In the genomic region with DNA sequence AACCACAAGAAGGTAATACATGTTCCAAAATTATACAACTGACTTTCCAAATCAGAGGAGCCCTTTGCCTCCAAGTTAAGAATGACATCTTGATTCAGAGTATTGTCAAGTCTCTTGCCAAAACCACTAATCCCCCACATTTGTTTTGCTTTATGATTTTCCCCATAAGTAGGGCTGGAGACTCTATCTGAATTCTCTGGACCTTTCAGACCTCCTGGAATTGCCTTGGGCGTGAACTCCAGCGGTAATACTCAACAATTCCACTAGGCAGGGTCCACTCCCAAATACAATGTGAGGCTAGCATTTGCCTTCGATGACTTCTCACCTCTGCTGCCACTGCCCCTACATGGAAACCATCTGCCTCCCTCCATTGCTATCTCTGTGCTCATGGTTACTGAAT, we compare ENCODE assay signal across 1 cellular context.
TF ChIP-seq lines count a peak whose summit lies in the region.

No MANE protein-coding gene starts in this region.

TF ChIP-seq in HCT116, 20 proteins besides CTCF, POLR2A, EP300 and RAD21:
- no peak for TF ChIP-seq POLR2AphosphoS5 (IDR thresholded peaks at IDR 0.05; ENCODE audit: low read depth, low read length)
- no peak for TF ChIP-seq SP1 (IDR thresholded peaks at IDR 0.05; ENCODE audit: low read depth)
- TF ChIP-seq CEBPB (IDR thresholded peaks at IDR 0.05; ENCODE audit: low read depth), result no peak
- TF ChIP-seq EGR1 (IDR thresholded peaks at IDR 0.05; ENCODE audit: low read depth), result no peak
- TF ChIP-seq ELF1 (IDR thresholded peaks at IDR 0.05; ENCODE audit: borderline replicate concordance, low read depth), result no peak
- TF ChIP-seq, protein P1, sequence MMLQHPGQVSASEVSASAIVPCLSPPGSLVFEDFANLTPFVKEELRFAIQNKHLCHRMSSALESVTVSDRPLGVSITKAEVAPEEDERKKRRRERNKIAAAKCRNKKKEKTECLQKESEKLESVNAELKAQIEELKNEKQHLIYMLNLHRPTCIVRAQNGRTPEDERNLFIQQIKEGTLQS (IDR thresholded peaks at IDR 0.05), result no peak
- no peak for TF ChIP-seq FOSL1 (IDR thresholded peaks at IDR 0.05; ENCODE audit: low read depth)
- TF ChIP-seq, protein P2, sequence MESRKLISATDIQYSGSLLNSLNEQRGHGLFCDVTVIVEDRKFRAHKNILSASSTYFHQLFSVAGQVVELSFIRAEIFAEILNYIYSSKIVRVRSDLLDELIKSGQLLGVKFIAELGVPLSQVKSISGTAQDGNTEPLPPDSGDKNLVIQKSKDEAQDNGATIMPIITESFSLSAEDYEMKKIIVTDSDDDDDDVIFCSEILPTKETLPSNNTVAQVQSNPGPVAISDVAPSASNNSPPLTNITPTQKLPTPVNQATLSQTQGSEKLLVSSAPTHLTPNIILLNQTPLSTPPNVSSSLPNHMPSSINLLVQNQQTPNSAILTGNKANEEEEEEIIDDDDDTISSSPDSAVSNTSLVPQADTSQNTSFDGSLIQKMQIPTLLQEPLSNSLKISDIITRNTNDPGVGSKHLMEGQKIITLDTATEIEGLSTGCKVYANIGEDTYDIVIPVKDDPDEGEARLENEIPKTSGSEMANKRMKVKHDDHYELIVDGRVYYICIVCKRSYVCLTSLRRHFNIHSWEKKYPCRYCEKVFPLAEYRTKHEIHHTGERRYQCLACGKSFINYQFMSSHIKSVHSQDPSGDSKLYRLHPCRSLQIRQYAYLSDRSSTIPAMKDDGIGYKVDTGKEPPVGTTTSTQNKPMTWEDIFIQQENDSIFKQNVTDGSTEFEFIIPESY (IDR thresholded peaks at IDR 0.05; ENCODE audit: extremely low read depth, insufficient replicate concordance, low read length), result no peak
- no peak for TF ChIP-seq CBX3 (IDR thresholded peaks at IDR 0.05; ENCODE audit: low read depth)
- TF ChIP-seq, protein P3, sequence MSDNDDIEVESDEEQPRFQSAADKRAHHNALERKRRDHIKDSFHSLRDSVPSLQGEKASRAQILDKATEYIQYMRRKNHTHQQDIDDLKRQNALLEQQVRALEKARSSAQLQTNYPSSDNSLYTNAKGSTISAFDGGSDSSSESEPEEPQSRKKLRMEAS (IDR thresholded peaks at IDR 0.05), result no peak
